Comparison of ENCODE assay signal across 14 cellular contexts in the genomic region with DNA sequence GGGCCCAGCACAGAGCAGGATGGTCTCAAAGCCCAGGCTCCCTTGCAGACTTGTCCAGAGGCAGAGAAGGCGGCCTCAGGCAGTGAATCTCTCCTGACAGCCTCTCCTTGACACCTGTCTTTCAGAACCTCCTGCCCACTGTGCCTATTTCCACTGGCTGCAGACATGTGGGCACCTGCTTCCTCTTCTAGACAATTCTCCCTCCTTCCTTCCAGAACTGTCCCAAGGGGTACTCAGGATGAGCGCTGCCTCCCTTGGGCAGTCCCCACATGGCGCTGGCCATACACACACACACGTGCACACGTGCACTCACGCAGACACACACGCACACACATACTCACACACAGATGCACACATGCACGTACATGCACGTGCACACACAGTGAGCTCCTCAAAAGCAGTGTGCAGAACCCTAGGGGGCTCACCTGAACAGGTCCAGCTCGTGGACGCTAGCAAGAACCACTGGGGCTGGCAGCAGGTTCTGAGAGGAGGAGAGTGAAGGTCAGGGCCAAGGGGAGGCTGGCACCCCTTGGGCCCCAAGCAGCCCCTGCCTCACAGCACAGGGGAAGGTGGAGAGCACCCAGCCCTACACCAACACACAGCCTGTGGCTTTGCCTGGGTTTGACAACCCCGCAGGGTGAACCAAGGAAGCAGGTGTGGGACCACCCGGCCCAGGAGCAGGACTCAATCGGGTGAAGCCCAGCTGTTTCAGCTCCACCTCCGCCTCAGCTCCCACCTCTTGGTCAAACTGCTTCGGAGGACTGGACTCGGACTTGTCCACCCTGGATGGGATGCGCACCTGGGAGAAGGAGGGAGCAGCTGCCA. TPM values are rescaled to one million over a fixed set of nuclear protein-coding genes. Genes with fewer than 3 reads are reported as not detected.
DNase-seq lines count a peak whose midpoint lies in the region; ATAC-seq, FAIRE-seq and TF ChIP-seq lines count a peak whose summit lies in the region.
"Had no signal": no experiment of that assay in that cellular context is flagged by ENCODE, and none has a peak within 500 bp of the region (broad histone marks: within the 10 kb centered on the region; RNA-seq: fewer than 3 reads in every experiment).

No MANE protein-coding gene starts in this region.

- H3K36me3 Mint-ChIP-seq in activated T-cell treated with anti-CD3 and anti-CD28 coated beads, Interleukin-2, amount 50 U/mL, for 24 hours (ENCODE audit: low read depth) = no peaks in the 10 kb centered on the region
- no peaks in the 10 kb centered on the region for H3K36me3 Mint-ChIP-seq in stimulated activated memory B cell treated with anti-CD40 and anti-IgM and Interleukin-4, amounts not matched to agents 10 μg/mL and 1 μg/mL and 100 μg/mL, for 72 hours

- H3K9me3 ChIP-seq in GM12878 (replicated peaks; ENCODE audit: control insufficient read depth, insufficient read depth, low read length) (no peaks in the 10 kb centered on the region), lower lobe of right lung (no peaks in the 10 kb centered on the region)
- H3K9me3 ChIP-seq: SJSA1 had no signal

- TF ChIP-seq CTCF in GM12878 (IDR thresholded peaks at IDR 0.05 in 2 of 3, conservative IDR thresholded peaks at IDR 0.05 in 1 of 3; ENCODE audit: control insufficient read depth in 2 of 3, extremely low read depth in 1 of 3, insufficient read depth in 1 of 3, low read depth in 3 of 3, low read length in 3 of 3) = no peak
- TF ChIP-seq CTCF in lower lobe of right lung (IDR thresholded peaks at IDR 0.05) = no peak

- SMC1A ChIA-PET in GM12878 (lab: Charles Lee; ENCODE audit: uncharacterized antibody, unreplicated experiment) = interaction anchor here (1.2 to 2.8 kb wide), 3 partner anchors 9 to 26 kb away, joined by 3 to 9 read pairs (median 6); no protein-coding TSS in a partner anchor

- no peaks in the 10 kb centered on the region for H4K20me1 ChIP-seq in GM12878 (ENCODE audit: control insufficient read depth, insufficient read depth)

- 50% methylated on average over 18 of the region's 18 CpGs for WGBS in GM12878 (ENCODE audit: insufficient coverage, insufficient replicate concordance, low lambda C conversion rate, missing lambda C conversion rate)

- ATAC-seq in GM12878 (peak; percentile 5), lower lobe of right lung (no peak)
- peak; percentile 21 for ATAC-seq in stimulated activated memory B cell treated with anti-CD40 and anti-IgM and Interleukin-4, amounts not matched to agents 10 μg/mL and 1 μg/mL and 100 μg/mL, for 72 hours

- peak overlapping the region; percentile 99 for H3K4me2 ChIP-seq in GM12878 (ENCODE audit: control insufficient read depth, insufficient read depth)

- H3K27ac ChIP-seq in GM12878 (ENCODE audit: control insufficient read depth, insufficient read depth) = peak overlapping the region; percentile 94
- no peak overlapping the region for H3K27ac ChIP-seq in lower lobe of right lung
- H3K27ac ChIP-seq: SJSA1 had no signal

- CTCF ChIA-PET in GM12878 (lab: Yijun Ruan, JAX) = interaction anchor here (0.9 to 1.9 kb wide), 7 partner anchors 9 to 44 kb away, joined by 3 to 9 read pairs (median 4); no protein-coding TSS in a partner anchor

- no peak overlapping the region for H2AFZ ChIP-seq in GM12878 (ENCODE audit: control insufficient read depth, low read depth, low read length)

- H3K9me3 Mint-ChIP-seq in activated T-cell treated with anti-CD3 and anti-CD28 coated beads, Interleukin-2, amount 50 U/mL, for 24 hours = no peaks in the 10 kb centered on the region
- H3K9me3 Mint-ChIP-seq in stimulated activated memory B cell treated with anti-CD40 and anti-IgM and Interleukin-4, amounts not matched to agents 10 μg/mL and 1 μg/mL and 100 μg/mL, for 72 hours = no peaks in the 10 kb centered on the region

- intact Hi-C loops in GM12878 (cut with micrococcal nuclease; ENCODE audit: unreplicated experiment) = no loop called here
- intact Hi-C loops in lower lobe of right lung (cut with DNase I) = no loop called here

- TF ChIP-seq EP300 in GM12878 (IDR thresholded peaks at IDR 0.05; ENCODE audit: borderline replicate concordance in 1 of 2, control insufficient read depth in 1 of 2, low read depth in 2 of 2, low read length in 2 of 2) = no peak

- peaks cover 13% of the 10 kb centered on the region for H3K4me1 ChIP-seq in GM12878 (ENCODE audit: control insufficient read depth, insufficient read depth, low read length)
- peaks cover 26% of the 10 kb centered on the region for H3K4me1 ChIP-seq in lower lobe of right lung
- H3K4me1 ChIP-seq: SJSA1 had no signal

- BruUV-seq in GM12878 (replicated peaks; lab: Mats Ljungman, UMichigan) = no TSS peak

- no peak for DNase-seq in activated T-cell treated with anti-CD3 and anti-CD28 coated beads, Interleukin-2, amount 50 U/mL, for 24 hours
- no peak for DNase-seq in activated T-cell treated with anti-CD3 and anti-CD28 coated beads, Interleukin-2, amount 50 U/mL, for 1 hour
- DNase-seq in HuH-7.5 (ENCODE audit: low spot score) = peak; percentile 3
- DNase-seq in GM12878 (ENCODE audit: low read depth, low spot score) = no peak
- DNase-seq in amniotic stem cell (lab: John Stamatoyannopoulos, UW) = no peak
- DNase-seq in lower lobe of right lung = no peak
- DNase-seq in NCI-H2081 (lab: John Stamatoyannopoulos, UW) = no peak
- DNase-seq: activated CD4-positive, alpha-beta T cell treated with anti-CD3 and anti-CD28 coated beads, Interleukin-2, amount 50 U/mL, for 1 hour; midbrain; NCI-H1092; NCI-H510A treated with DMSO at 0.1 percent for 48 hours; stimulated activated CD4-positive, alpha-beta T cell treated with anti-CD3 and anti-CD28 coated beads, Interleukin-2, amount 100 ng/mL, for 48 hours had no signal

- no peaks in the 10 kb centered on the region for H3K27me3 ChIP-seq in GM12878 (replicated peaks in 1 of 2; ENCODE audit: control insufficient read depth in 2 of 2, insufficient read depth in 2 of 2, low read length in 1 of 2)
- no peaks in the 10 kb centered on the region for H3K27me3 ChIP-seq in lower lobe of right lung (ENCODE audit: low read depth)
- H3K27me3 ChIP-seq: SJSA1 had no signal

- no peak for FAIRE-seq in GM12878 (lab: Jason Lieb, UNC)

- TF ChIP-seq RAD21 in GM12878 (IDR thresholded peaks at IDR 0.05; ENCODE audit: insufficient read depth, low read depth, low read length) = no peak

- peak overlapping the region; percentile 88 for H3K9ac ChIP-seq in GM12878 (ENCODE audit: control insufficient read depth, insufficient read depth, low read length)

- H3K36me3 ChIP-seq in GM12878 (ENCODE audit: control insufficient read depth in 2 of 2, insufficient read depth in 2 of 2, low read length in 1 of 2) (no peaks in the 10 kb centered on the region), lower lobe of right lung (no peaks in the 10 kb centered on the region)
- H3K36me3 ChIP-seq: SJSA1 had no signal

- POLR2A ChIA-PET in GM12878 (lab: Charles Lee) = interaction anchor here (0.6 to 1.9 kb wide), 7 partner anchors 10 to 210 kb away, joined by 3 to 11 read pairs (median 3); partner anchors contain the start of gene SCO2

- peak overlapping the region; percentile 70; the same call in 1 of the 2 replicates for H3K4me3 ChIP-seq in GM12878
- H3K4me3 ChIP-seq in lower lobe of right lung = no peak overlapping the region
- H3K4me3 ChIP-seq: SJSA1 had no signal

- H3K4me3 Mint-ChIP-seq in activated T-cell treated with anti-CD3 and anti-CD28 coated beads, Interleukin-2, amount 50 U/mL, for 24 hours = no peak overlapping the region
- peak overlapping the region; percentile 52 for H3K4me3 Mint-ChIP-seq in stimulated activated memory B cell treated with anti-CD40 and anti-IgM and Interleukin-4, amounts not matched to agents 10 μg/mL and 1 μg/mL and 100 μg/mL, for 72 hours

- H3K27ac Mint-ChIP-seq in activated T-cell treated with anti-CD3 and anti-CD28 coated beads, Interleukin-2, amount 50 U/mL, for 24 hours = peak overlapping the region; percentile 27
- H3K27ac Mint-ChIP-seq in stimulated activated memory B cell treated with anti-CD40 and anti-IgM and Interleukin-4, amounts not matched to agents 10 μg/mL and 1 μg/mL and 100 μg/mL, for 72 hours = peak overlapping the region; percentile 87

- H3K27me3 Mint-ChIP-seq in activated T-cell treated with anti-CD3 and anti-CD28 coated beads, Interleukin-2, amount 50 U/mL, for 24 hours = no peaks in the 10 kb centered on the region
- H3K27me3 Mint-ChIP-seq in stimulated activated memory B cell treated with anti-CD40 and anti-IgM and Interleukin-4, amounts not matched to agents 10 μg/mL and 1 μg/mL and 100 μg/mL, for 72 hours = no peaks in the 10 kb centered on the region

- H3K4me1 Mint-ChIP-seq in activated T-cell treated with anti-CD3 and anti-CD28 coated beads, Interleukin-2, amount 50 U/mL, for 24 hours (ENCODE audit: low read depth) = peaks cover 18% of the 10 kb centered on the region
- H3K4me1 Mint-ChIP-seq in stimulated activated memory B cell treated with anti-CD40 and anti-IgM and Interleukin-4, amounts not matched to agents 10 μg/mL and 1 μg/mL and 100 μg/mL, for 72 hours = peaks cover 57% of the 10 kb centered on the region

- RAD21 ChIA-PET in GM12878 (lab: Charles Lee; ENCODE audit: unreplicated experiment) = interaction anchor here (0.6 to 2.5 kb wide), 4 partner anchors 9 to 63 kb away, joined by 3 to 13 read pairs (median 3); no protein-coding TSS in a partner anchor

- in situ Hi-C loops in GM12878 (cut with MboI) = no loop called here

- H3K79me2 ChIP-seq in GM12878 (ENCODE audit: control insufficient read depth, insufficient read depth, low read length) = peaks cover 13% of the 10 kb centered on the region

- TF ChIP-seq POLR2A in GM12878 (IDR thresholded peaks at IDR 0.05; ENCODE audit: low read depth, low read length) = no peak; the same call in 1 of the 2 replicates

RNA-seq across cellular contexts. Expression of gene PLXNB2, which starts 8.1 kb away (rescaled TPM):
- 180 and 204 TPM in 2 replicates for total RNA-seq in GM12878 (2013; cell fraction: nucleolus; rRNA removed)
- 32.6 and 42.0 TPM in 2 replicates for total RNA-seq in GM12878 (2014; rRNA removed)
- 19.8 and 21.8 TPM in 2 replicates for total RNA-seq in GM12878 (2014; rRNA removed; fragmentation: Illumina TruSeq; extraction: Trizol)
- total RNA-seq in GM12878 (2021) = 133 and 134 TPM in 2 replicates
- 25.4 TPM for polyA plus RNA-seq in GM12878 (2011; ENCODE audit: low read depth)
- 19.9 and 41.8 TPM in 2 replicates for polyA plus RNA-seq in GM12878 (2011; rRNA removed)
- 57.3 and 73.0 TPM in 2 replicates for polyA plus RNA-seq in GM12878 (2011; cell fraction: cytosol; rRNA removed)
- polyA plus RNA-seq in GM12878 (2011; cell fraction: nucleus; rRNA removed) = 319 and 335 TPM in 2 replicates
- polyA plus RNA-seq in GM12878 (2012) = 53.9 and 72.5 TPM in 2 replicates
- polyA plus RNA-seq in GM12878 (2014; fragmentation: Illumina TruSeq; extraction: Trizol) = 6.3 and 23.5 TPM in 2 replicates
- polyA plus RNA-seq in GM12878 (2014; fragmentation: Nextera tagmentation; extraction: Ambion mirVana) = 1 to 10 TPM in 1 of 2 experiments, under 1 TPM in 1; 0.68 to 4.5 TPM
- polyA plus RNA-seq in GM12878 (2014; rRNA removed) = 65.4 and 84.9 TPM in 2 replicates
- 10 to 100 TPM; 69.3 to 80.0 TPM for polyA plus RNA-seq in GM12878 (2016; fragmentation: Nextera tagmentation; extraction: Ambion mirVana)
- 52.2 and 84.0 TPM in 2 replicates for polyA minus RNA-seq in GM12878 (2011; rRNA and poly(A)+ RNA removed)
- polyA minus RNA-seq in GM12878 (2011; cell fraction: cytosol; rRNA and poly(A)+ RNA removed) = 54.8 and 57.2 TPM in 2 replicates
- polyA minus RNA-seq in GM12878 (2011; cell fraction: nucleus; rRNA and poly(A)+ RNA removed) = 57.8 and 74.9 TPM in 2 replicates
- 256 TPM for total RNA-seq in lower lobe of right lung

RNA-seq across cellular contexts. Expression of gene DENND6B, which starts 11.3 kb away (rescaled TPM):
- 8.0 and 8.7 TPM in 2 replicates for total RNA-seq in GM12878 (2013; cell fraction: nucleolus; rRNA removed)
- 8.3 and 9.1 TPM in 2 replicates for total RNA-seq in GM12878 (2014; rRNA removed)
- total RNA-seq in GM12878 (2014; rRNA removed; fragmentation: Illumina TruSeq; extraction: Trizol) = 3.2 and 3.6 TPM in 2 replicates
- 11.2 TPM in 2 replicates for total RNA-seq in GM12878 (2021)
- polyA plus RNA-seq in GM12878 (2011; ENCODE audit: low read depth) = 4.0 TPM
- polyA plus RNA-seq in GM12878 (2011; rRNA removed) = 1.6 and 2.9 TPM in 2 replicates
- polyA plus RNA-seq in GM12878 (2011; cell fraction: cytosol; rRNA removed) = 5.7 and 6.5 TPM in 2 replicates
- 19.6 and 20.1 TPM in 2 replicates for polyA plus RNA-seq in GM12878 (2011; cell fraction: nucleus; rRNA removed)
- polyA plus RNA-seq in GM12878 (2012) = 15.7 and 17.4 TPM in 2 replicates
- 0.73 and 3.1 TPM in 2 replicates for polyA plus RNA-seq in GM12878 (2014; fragmentation: Illumina TruSeq; extraction: Trizol)
- polyA plus RNA-seq in GM12878 (2014; fragmentation: Nextera tagmentation; extraction: Ambion mirVana) = 1 to 10 TPM in 1 of 2 experiments, under 1 TPM in 1; 0.72 to 2.3 TPM
- polyA plus RNA-seq in GM12878 (2014; rRNA removed) = 11.3 and 13.0 TPM in 2 replicates
- polyA plus RNA-seq in GM12878 (2016; fragmentation: Nextera tagmentation; extraction: Ambion mirVana) = 10 to 100 TPM in 1 of 2 experiments, 1 to 10 TPM in 1; 8.9 to 10.3 TPM
- 1.8 and 5.0 TPM in 2 replicates for polyA minus RNA-seq in GM12878 (2011; rRNA and poly(A)+ RNA removed)
- 2.1 TPM in 2 replicates for polyA minus RNA-seq in GM12878 (2011; cell fraction: cytosol; rRNA and poly(A)+ RNA removed)
- 4.0 and 5.3 TPM in 2 replicates for polyA minus RNA-seq in GM12878 (2011; cell fraction: nucleus; rRNA and poly(A)+ RNA removed)
- total RNA-seq in lower lobe of right lung = 14.4 TPM

RNA-seq across cellular contexts. Expression of gene PPP6R2, which starts 27.6 kb away (rescaled TPM):
- 44.6 and 52.6 TPM in 2 replicates for total RNA-seq in GM12878 (2013; cell fraction: nucleolus; rRNA removed)
- total RNA-seq in GM12878 (2014; rRNA removed) (47.0 and 52.6 TPM in 2 replicates), GM12878 (2014; rRNA removed; fragmentation: Illumina TruSeq; extraction: Trizol) (22.0 and 24.2 TPM in 2 replicates), GM12878 (2021) (49.4 and 49.7 TPM in 2 replicates), lower lobe of right lung (52.5 TPM)
- polyA plus RNA-seq in GM12878 (2011; ENCODE audit: low read depth) = 11.0 TPM
- polyA plus RNA-seq in GM12878 (2011; rRNA removed) (13.4 and 22.9 TPM in 2 replicates), GM12878 (2014; fragmentation: Illumina TruSeq; extraction: Trizol) (5.1 and 17.6 TPM in 2 replicates), GM12878 (2014; fragmentation: Nextera tagmentation; extraction: Ambion mirVana) (1 to 10 TPM in 1 of 2 experiments, under 1 TPM in 1; 0.29 to 1.6 TPM), GM12878 (2014; rRNA removed) (47.8 and 55.8 TPM in 2 replicates), GM12878 (2016; fragmentation: Nextera tagmentation; extraction: Ambion mirVana) (10 to 100 TPM; 26.5 to 26.8 TPM)
- polyA plus RNA-seq in GM12878 (2011; cell fraction: cytosol; rRNA removed) = 23.8 and 35.3 TPM in 2 replicates
- 130 and 174 TPM in 2 replicates for polyA plus RNA-seq in GM12878 (2011; cell fraction: nucleus; rRNA removed)
- 23.1 and 25.0 TPM in 2 replicates for polyA plus RNA-seq in GM12878 (2012)
- 22.2 and 35.9 TPM in 2 replicates for polyA minus RNA-seq in GM12878 (2011; rRNA and poly(A)+ RNA removed)
- 10.4 and 12.7 TPM in 2 replicates for polyA minus RNA-seq in GM12878 (2011; cell fraction: cytosol; rRNA and poly(A)+ RNA removed)
- 21.9 and 35.7 TPM in 2 replicates for polyA minus RNA-seq in GM12878 (2011; cell fraction: nucleus; rRNA and poly(A)+ RNA removed)

RNA-seq across cellular contexts. Expression of gene MAPK11, which starts 45.3 kb away (rescaled TPM):
- 5.1 and 5.8 TPM in 2 replicates for total RNA-seq in GM12878 (2013; cell fraction: nucleolus; rRNA removed)
- total RNA-seq in GM12878 (2014; rRNA removed) (9.4 and 10.0 TPM in 2 replicates), GM12878 (2014; rRNA removed; fragmentation: Illumina TruSeq; extraction: Trizol) (3.8 and 4.0 TPM in 2 replicates), GM12878 (2021) (10.8 and 12.8 TPM in 2 replicates), lower lobe of right lung (13.1 TPM)
- 2.6 TPM for polyA plus RNA-seq in GM12878 (2011; ENCODE audit: low read depth)
- polyA plus RNA-seq in GM12878 (2011; rRNA removed) (2.5 and 6.2 TPM in 2 replicates), GM12878 (2014; fragmentation: Illumina TruSeq; extraction: Trizol) (1.4 and 3.7 TPM in 2 replicates), GM12878 (2014; fragmentation: Nextera tagmentation; extraction: Ambion mirVana) (under 1 TPM; 0.05 to 0.16 TPM), GM12878 (2014; rRNA removed) (11.6 and 14.0 TPM in 2 replicates), GM12878 (2016; fragmentation: Nextera tagmentation; extraction: Ambion mirVana) (under 1 TPM; 0.44 to 0.58 TPM)
- 5.7 and 9.1 TPM in 2 replicates for polyA plus RNA-seq in GM12878 (2011; cell fraction: cytosol; rRNA removed)
- polyA plus RNA-seq in GM12878 (2011; cell fraction: nucleus; rRNA removed) = 33.9 and 40.9 TPM in 2 replicates
- 6.6 and 7.4 TPM in 2 replicates for polyA plus RNA-seq in GM12878 (2012)
- 3.4 and 6.0 TPM in 2 replicates for polyA minus RNA-seq in GM12878 (2011; rRNA and poly(A)+ RNA removed)
- polyA minus RNA-seq in GM12878 (2011; cell fraction: cytosol; rRNA and poly(A)+ RNA removed) = 2.1 and 3.0 TPM in 2 replicates
- polyA minus RNA-seq in GM12878 (2011; cell fraction: nucleus; rRNA and poly(A)+ RNA removed) = 2.9 and 3.2 TPM in 2 replicates

RNA-seq across cellular contexts. Expression of gene MAPK12, which starts 54.0 kb away (rescaled TPM):
- total RNA-seq in GM12878 (2013; cell fraction: nucleolus; rRNA removed) = 54.9 and 65.7 TPM in 2 replicates
- total RNA-seq in GM12878 (2014; rRNA removed) (22.8 and 23.0 TPM in 2 replicates), GM12878 (2014; rRNA removed; fragmentation: Illumina TruSeq; extraction: Trizol) (14.5 and 16.5 TPM in 2 replicates), GM12878 (2021) (34.0 and 38.9 TPM in 2 replicates), lower lobe of right lung (11.9 TPM)
- 6.8 TPM for polyA plus RNA-seq in GM12878 (2011; ENCODE audit: low read depth)
- polyA plus RNA-seq in GM12878 (2011; rRNA removed) (7.5 and 16.1 TPM in 2 replicates), GM12878 (2014; fragmentation: Illumina TruSeq; extraction: Trizol) (3.6 and 16.1 TPM in 2 replicates), GM12878 (2014; fragmentation: Nextera tagmentation; extraction: Ambion mirVana) (1 to 10 TPM; 1.1 to 3.8 TPM), GM12878 (2014; rRNA removed) (32.0 and 33.2 TPM in 2 replicates), GM12878 (2016; fragmentation: Nextera tagmentation; extraction: Ambion mirVana) (10 to 100 TPM in 1 of 2 experiments, 1 to 10 TPM in 1; 9.5 to 17.1 TPM)
- 22.6 and 27.5 TPM in 2 replicates for polyA plus RNA-seq in GM12878 (2011; cell fraction: cytosol; rRNA removed)
- polyA plus RNA-seq in GM12878 (2011; cell fraction: nucleus; rRNA removed) = 130 and 145 TPM in 2 replicates
- polyA plus RNA-seq in GM12878 (2012) = 15.0 and 21.3 TPM in 2 replicates
- 12.6 and 18.3 TPM in 2 replicates for polyA minus RNA-seq in GM12878 (2011; rRNA and poly(A)+ RNA removed)
- polyA minus RNA-seq in GM12878 (2011; cell fraction: cytosol; rRNA and poly(A)+ RNA removed) = 7.8 and 10.4 TPM in 2 replicates
- 25.1 and 35.3 TPM in 2 replicates for polyA minus RNA-seq in GM12878 (2011; cell fraction: nucleus; rRNA and poly(A)+ RNA removed)

Comparison
In these comparisons a context has a peak if more than half of its experiments do, and no peak if none do; other contexts are left out.
1. ATAC-seq: peak in GM12878 (single experiment) and stimulated activated memory B cell treated with anti-CD40 and anti-IgM and Interleukin-4, amounts not matched to agents 10 μg/mL and 1 μg/mL and 100 μg/mL, for 72 hours (single experiment); none in lower lobe of right lung (0 of 2).